Comparison of ENCODE assay signal across 23 cellular contexts in the genomic region with DNA sequence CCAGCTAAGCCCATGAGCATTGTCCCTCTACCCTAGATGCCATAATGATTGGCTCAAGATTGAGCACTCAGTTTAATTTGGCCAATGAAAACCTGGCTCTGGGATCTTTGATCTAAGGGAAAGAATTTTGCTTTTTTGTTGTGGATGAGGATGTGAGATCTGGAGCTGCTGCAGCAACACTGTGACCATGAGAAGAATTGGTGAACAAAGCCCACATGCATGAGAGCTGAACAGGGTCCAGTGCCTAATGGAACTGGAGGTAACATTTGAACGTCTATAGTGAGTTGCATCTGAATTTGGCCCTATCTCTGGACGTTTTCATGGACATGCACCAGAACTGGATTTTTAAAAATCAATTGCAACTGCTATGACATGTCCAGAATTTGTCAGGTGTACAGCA.
"Had no signal": no experiment of that assay in that cellular context is flagged by ENCODE, and none has a peak within 500 bp of the region (broad histone marks: within the 10 kb centered on the region; RNA-seq: fewer than 3 reads in every experiment).

No MANE protein-coding gene starts in this region.

- DNase-seq: kidney; left colon; left lung; lower lobe of right lung; nucleus accumbens; pancreas; posterior cingulate gyrus; right cardiac atrium; stimulated activated CD4-positive, alpha-beta T cell treated with anti-CD3 and anti-CD28 coated beads, Interleukin-12 subunit alpha, Interleukin-12 subunit beta, amount 100 ng/mL, for 4 hours; stimulated activated CD4-positive, alpha-beta T cell treated with anti-CD3 and anti-CD28 coated beads, Interleukin-15, amount 100 ng/mL, for 24 hours; stimulated activated CD4-positive, alpha-beta T cell treated with anti-CD3 and anti-CD28 coated beads, Interleukin-2, amount 100 ng/mL, for 24 hours; stimulated activated CD4-positive, alpha-beta T cell treated with anti-CD3 and anti-CD28 coated beads, Interleukin-4, amount 100 ng/mL, for 1 hour; substantia nigra; uterus had no signal

- ATAC-seq: lower lobe of right lung; naive thymus-derived CD8-positive, alpha-beta T cell; right cardiac atrium; sciatic nerve had no signal

- H3K36me3 ChIP-seq: left lung, lower lobe of right lung, pancreas, prostate gland, tibial nerve, uterus had no signal

- H3K4me1 ChIP-seq: left lung, lower lobe of right lung, pancreas, prostate gland, tibial nerve, uterus had no signal

- H3K27ac Mint-ChIP-seq: naive thymus-derived CD8-positive, alpha-beta T cell; nephron; stimulated activated naive CD8-positive, alpha-beta T cell treated with anti-CD3 and anti-CD28 coated beads, Interleukin-15, Interleukin-2, amounts not matched to agents 100 ng/mL and 50 ng/mL, for 24 hours; type B pancreatic cell had no signal

- H3K4me1 Mint-ChIP-seq: naive thymus-derived CD8-positive, alpha-beta T cell; nephron; neural crest cell had no signal

- H3K27me3 ChIP-seq: tibial nerve, uterus had no signal

- H3K36me3 Mint-ChIP-seq: naive thymus-derived CD8-positive, alpha-beta T cell had no signal

- H3K9me3 ChIP-seq: pancreas, prostate gland, uterus had no signal

- H3K4me3 ChIP-seq: left lung, lower lobe of right lung, pancreas, prostate gland, skin epidermis, tibial nerve, uterus had no signal

- H3K4me3 Mint-ChIP-seq: naive thymus-derived CD8-positive, alpha-beta T cell; nephron; neural crest cell; stimulated activated naive CD8-positive, alpha-beta T cell treated with anti-CD3 and anti-CD28 coated beads, Interleukin-15, Interleukin-2, amounts not matched to agents 100 ng/mL and 50 ng/mL, for 24 hours; type B pancreatic cell had no signal

- H3K27ac ChIP-seq: left lung, lower lobe of right lung, pancreas, prostate gland, skin epidermis, tibial nerve, uterus had no signal
